In genomic region chr17:42221886-42222745, GRCh38 we compare ENCODE assay signal across 8 cellular contexts. TPM values are rescaled to one million over a fixed set of nuclear protein-coding genes. Genes with fewer than 3 reads are reported as not detected.
DNase-seq lines count a peak whose midpoint lies in the region; ATAC-seq and TF ChIP-seq lines count a peak whose summit lies in the region.

No MANE protein-coding gene starts in this region.

- no peaks in the 10 kb centered on the region for H3K27me3 Mint-ChIP-seq in activated CD4-positive, alpha-beta T cell treated with anti-CD3 and anti-CD28 coated beads for 36 hours
- H3K27me3 Mint-ChIP-seq in chondrocyte (ENCODE audit: low read depth), result no peaks in the 10 kb centered on the region

- no peak overlapping the region for H3K4me3 Mint-ChIP-seq in activated CD4-positive, alpha-beta T cell treated with anti-CD3 and anti-CD28 coated beads for 36 hours
- H3K4me3 Mint-ChIP-seq in chondrocyte (ENCODE audit: unreplicated experiment), result no peak overlapping the region
- no peak overlapping the region for H3K4me3 Mint-ChIP-seq in stimulated activated effector memory CD8-positive, alpha-beta T cell treated with anti-CD3 and anti-CD28 coated beads, Interleukin-12 subunit alpha, Interleukin-12 subunit beta, amount 100 ng/mL, for 72 hours

- H3K9me3 Mint-ChIP-seq in activated CD4-positive, alpha-beta T cell treated with anti-CD3 and anti-CD28 coated beads for 36 hours (ENCODE audit: low read depth), result no peaks in the 10 kb centered on the region
- H3K9me3 Mint-ChIP-seq in chondrocyte (ENCODE audit: low read depth), result no peaks in the 10 kb centered on the region
- no peaks in the 10 kb centered on the region for H3K9me3 Mint-ChIP-seq in stimulated activated effector memory CD8-positive, alpha-beta T cell treated with anti-CD3 and anti-CD28 coated beads, Interleukin-12 subunit alpha, Interleukin-12 subunit beta, amount 100 ng/mL, for 72 hours

- H3K36me3 Mint-ChIP-seq in activated CD4-positive, alpha-beta T cell treated with anti-CD3 and anti-CD28 coated beads for 36 hours (ENCODE audit: low read depth), result peaks cover 40% of the 10 kb centered on the region
- peaks cover 25% of the 10 kb centered on the region for H3K36me3 Mint-ChIP-seq in chondrocyte (ENCODE audit: low read depth)
- peaks cover 96% of the 10 kb centered on the region for H3K36me3 Mint-ChIP-seq in stimulated activated effector memory CD8-positive, alpha-beta T cell treated with anti-CD3 and anti-CD28 coated beads, Interleukin-12 subunit alpha, Interleukin-12 subunit beta, amount 100 ng/mL, for 72 hours

- peaks cover 6% of the 10 kb centered on the region for H3K4me1 Mint-ChIP-seq in activated CD4-positive, alpha-beta T cell treated with anti-CD3 and anti-CD28 coated beads for 36 hours
- no peaks in the 10 kb centered on the region for H3K4me1 Mint-ChIP-seq in chondrocyte (ENCODE audit: low read depth)
- peaks cover 8% of the 10 kb centered on the region for H3K4me1 Mint-ChIP-seq in stimulated activated effector memory CD8-positive, alpha-beta T cell treated with anti-CD3 and anti-CD28 coated beads, Interleukin-12 subunit alpha, Interleukin-12 subunit beta, amount 100 ng/mL, for 72 hours

- peak overlapping the region; percentile 79 for H3K27ac Mint-ChIP-seq in activated CD4-positive, alpha-beta T cell treated with anti-CD3 and anti-CD28 coated beads for 36 hours
- H3K27ac Mint-ChIP-seq in chondrocyte (ENCODE audit: unreplicated experiment), result no peak overlapping the region
- H3K27ac Mint-ChIP-seq in stimulated activated effector memory CD8-positive, alpha-beta T cell treated with anti-CD3 and anti-CD28 coated beads, Interleukin-12 subunit alpha, Interleukin-12 subunit beta, amount 100 ng/mL, for 72 hours, result peak overlapping the region; percentile 52

- POLR2A ChIA-PET in activated CD4-positive, alpha-beta T cell treated with anti-CD3 and anti-CD28 coated beads for 36 hours (lab: Charles Lee), result interaction anchor here (0.6 to 2.2 kb wide), 11 partner anchors 26 to 189 kb away, joined by 3 to 10 read pairs (median 5); partner anchors contain the start of gene STAT5A

- intact Hi-C loops in activated CD4-positive, alpha-beta T cell treated with anti-CD3 and anti-CD28 coated beads for 36 hours (cut with DNase I, micrococcal nuclease), result loop anchor here (1.0 to 5.0 kb wide), 6 partner anchors 53 to 184 kb away; partner anchors contain the start of gene STAT5A (in 1 of the 2)

- CTCF ChIA-PET in activated CD4-positive, alpha-beta T cell treated with anti-CD3 and anti-CD28 coated beads for 36 hours (lab: Charles Lee), result interaction anchor here (0.5 to 3.6 kb wide), 46 partner anchors 9 to 1657 kb away, joined by 3 to 55 read pairs (median 4); partner anchors contain the start of genes STAT5A and STAT5B

- TF ChIP-seq CTCF in chondrocyte (IDR thresholded peaks at IDR 0.05), result peak; percentile 76

- ATAC-seq in activated CD4-positive, alpha-beta T cell treated with anti-CD3 and anti-CD28 coated beads for 36 hours, result peak; percentile 98
- ATAC-seq in stimulated activated effector memory CD8-positive, alpha-beta T cell treated with anti-CD3 and anti-CD28 coated beads, Interleukin-12 subunit alpha, Interleukin-12 subunit beta, amount 100 ng/mL, for 72 hours, result peak; percentile 85

- DNase-seq in NCI-H1417 (lab: John Stamatoyannopoulos, UW) (peak; percentile 7 to 35 (median 16)), NCI-H1417 treated with DMSO at 0.1 percent for 48 hours (lab: John Stamatoyannopoulos, UW) (no peak), NCI-H2196 (lab: John Stamatoyannopoulos, UW; ENCODE audit: unreplicated experiment) (peak; percentile 4), chondrocyte (ENCODE audit: low spot score) (no peak), lung microvascular endothelial cell (ENCODE audit: low read depth in 2 of 2) (peak; percentile 81 to 89), occipital lobe (lab: John Stamatoyannopoulos, UW) (no peak)
- DNase-seq in activated CD4-positive, alpha-beta T cell treated with anti-CD3 and anti-CD28 coated beads for 36 hours, result peak; percentile 79
- peak; percentile 17 to 65 for DNase-seq in stimulated activated effector memory CD8-positive, alpha-beta T cell treated with anti-CD3 and anti-CD28 coated beads, Interleukin-12 subunit alpha, Interleukin-12 subunit beta, amount 100 ng/mL, for 72 hours (ENCODE audit: low spot score in 2 of 2)

RNA-seq across cellular contexts. Expression of gene GHDC, which starts 27.8 kb away (rescaled TPM):
- 10 to 100 TPM; 11.3 to 15.5 TPM for total RNA-seq in activated CD4-positive, alpha-beta T cell treated with anti-CD3 and anti-CD28 coated beads for 36 hours
- total RNA-seq in chondrocyte (3.5 to 8.9 TPM (median 7.8 TPM) in 3 replicates), lung microvascular endothelial cell (11.3 and 22.8 TPM in 2 replicates), occipital lobe (5.5 TPM)

RNA-seq across cellular contexts. Expression of gene HCRT, which starts 36.9 kb away (rescaled TPM):
- total RNA-seq in activated CD4-positive, alpha-beta T cell treated with anti-CD3 and anti-CD28 coated beads for 36 hours, result not detected
- total RNA-seq in chondrocyte (not detected in 3 replicates), lung microvascular endothelial cell (not detected in 2 replicates), occipital lobe (not detected)

RNA-seq across cellular contexts. Expression of gene KCNH4, which starts 41.2 kb away (rescaled TPM):
- under 1 TPM; 0.43 to 0.53 TPM for total RNA-seq in activated CD4-positive, alpha-beta T cell treated with anti-CD3 and anti-CD28 coated beads for 36 hours
- total RNA-seq in chondrocyte (not detected in 3 replicates), lung microvascular endothelial cell (under 0.01 TPM in 2 replicates), occipital lobe (0.31 TPM)

RNA-seq across cellular contexts. Expression of gene STAT5B, which starts 54.1 kb away (rescaled TPM):
- 100 to 1,000 TPM; 162 to 203 TPM for total RNA-seq in activated CD4-positive, alpha-beta T cell treated with anti-CD3 and anti-CD28 coated beads for 36 hours
- total RNA-seq in chondrocyte (29.5 to 32.8 TPM (median 31.0 TPM) in 3 replicates), lung microvascular endothelial cell (22.2 and 29.8 TPM in 2 replicates), occipital lobe (20.7 TPM)

Comparison
In these comparisons a context has a peak if more than half of its experiments do, and no peak if none do; other contexts are left out.
1. DNase-seq: peak in NCI-H1417 (3 of 3), NCI-H2196 (single experiment), activated CD4-positive, alpha-beta T cell treated with anti-CD3 and anti-CD28 coated beads for 36 hours (single experiment), lung microvascular endothelial cell (2 of 2) and stimulated activated effector memory CD8-positive, alpha-beta T cell treated with anti-CD3 and anti-CD28 coated beads, Interleukin-12 subunit alpha, Interleukin-12 subunit beta, amount 100 ng/mL, for 72 hours (2 of 2); none in NCI-H1417 treated with DMSO at 0.1 percent for 48 hours (single experiment), chondrocyte (single experiment) and occipital lobe (single experiment).